Comparison of ENCODE assay signal across 24 cellular contexts in the genomic region with DNA sequence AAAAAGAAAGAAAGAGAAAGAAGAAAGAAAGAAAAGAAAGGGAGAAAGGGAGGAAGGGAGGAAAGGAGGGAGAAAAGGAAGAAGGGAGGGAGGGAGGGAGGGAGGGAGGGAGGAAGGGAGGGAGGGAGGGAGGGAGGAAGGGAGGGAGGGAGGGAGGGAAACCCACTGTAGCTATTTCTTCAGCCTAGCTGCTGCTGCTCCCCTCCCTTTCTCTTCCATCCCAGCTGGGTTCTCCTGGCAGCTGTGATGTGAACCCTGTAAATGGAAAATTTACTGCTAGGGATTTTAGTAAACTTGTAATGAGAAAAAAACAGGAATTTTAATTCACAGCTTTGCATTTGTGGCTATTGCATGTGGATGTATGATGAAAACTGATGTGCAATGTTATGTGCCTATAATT. TPM values are rescaled to one million over a fixed set of nuclear protein-coding genes. Genes with fewer than 3 reads are reported as not detected.
DNase-seq lines count a peak whose midpoint lies in the region; ATAC-seq, FAIRE-seq and TF ChIP-seq lines count a peak whose summit lies in the region.
"Had no signal": no experiment of that assay in that cellular context is flagged by ENCODE, and none has a peak within 500 bp of the region (broad histone marks: within the 10 kb centered on the region; RNA-seq: fewer than 3 reads in every experiment).

No MANE protein-coding gene starts in this region.

- H3K4me3 ChIP-seq in HepG2 (replicated peaks in 1 of 3; ENCODE audit: insufficient read depth in 1 of 3, low read depth in 2 of 3, low read length in 3 of 3) (no peak overlapping the region), right lobe of liver (no peak overlapping the region), vagina (no peak overlapping the region)

- no peaks in the 10 kb centered on the region for H3K79me2 ChIP-seq in HepG2 (ENCODE audit: insufficient read depth, low read length)

- TF ChIP-seq POLR2A in HepG2 (IDR thresholded peaks at IDR 0.05; ENCODE audit: insufficient read depth in 1 of 2, low read depth in 2 of 2, low read length in 2 of 2) (no peak), right lobe of liver (IDR thresholded peaks at IDR 0.05) (no peak), vagina (IDR thresholded peaks at IDR 0.05) (no peak)

- ATAC-seq in HepG2: no peak
- ATAC-seq in right lobe of liver: no peak
- no peak for ATAC-seq in HG03139 (IDR thresholded peaks at IDR 0.05; ENCODE audit: unreplicated experiment)
- no peak for ATAC-seq in HG03039 (IDR thresholded peaks at IDR 0.05; ENCODE audit: unreplicated experiment)
- ATAC-seq: CD8-positive, alpha-beta T cell had no signal

- FAIRE-seq in HepG2 (lab: Jason Lieb, UNC): no peak
- FAIRE-seq: A204.1, D721Med, G401.6, GM12892, GM19239 had no signal

- H3K4me1 ChIP-seq in HepG2 (ENCODE audit: insufficient read depth, low read length) (no peaks in the 10 kb centered on the region), right lobe of liver (no peaks in the 10 kb centered on the region), vagina (no peaks in the 10 kb centered on the region)

- no peak overlapping the region for H3K4me2 ChIP-seq in HepG2 (ENCODE audit: low read depth, low read length)

- in situ Hi-C loops in HepG2 (cut with HindIII; ENCODE audit: extremely low pct_ligation_motif_present, low pct_unique_long_range_greater_than_20kb): no loop called here

- POLR2A ChIA-PET in HepG2 (lab: Yijun Ruan, JAX): no interaction called here

- intact Hi-C loops in HepG2 (cut with micrococcal nuclease; ENCODE audit: unreplicated experiment): no loop called here
- intact Hi-C loops in right lobe of liver (cut with DNase I): no loop called here
- intact Hi-C loops in vagina (cut with DNase I): no loop called here

- H3K36me3 ChIP-seq in HepG2 (replicated peaks in 1 of 2; ENCODE audit: control insufficient read depth in 1 of 2, insufficient read depth in 2 of 2, low read length in 2 of 2) (no peaks in the 10 kb centered on the region), right lobe of liver (no peaks in the 10 kb centered on the region), vagina (no peaks in the 10 kb centered on the region)

- H3K9ac ChIP-seq in HepG2 (ENCODE audit: insufficient read depth, low read depth, low read length): no peak overlapping the region

- CTCF ChIA-PET in HepG2 (lab: Yijun Ruan, JAX; ENCODE audit: low intra/inter-chr PET ratio, low total read pairs): no interaction called here

- no peaks in the 10 kb centered on the region for H4K20me1 ChIP-seq in HepG2 (ENCODE audit: insufficient read depth, low read length)

- BruUV-seq in HepG2 (replicated peaks; lab: Mats Ljungman, UMichigan): no TSS peak

- TF ChIP-seq CTCF in HepG2 (CRISPR knock-in tag; IDR thresholded peaks at IDR 0.05) (no peak), right lobe of liver (IDR thresholded peaks at IDR 0.05) (no peak), VCaP (conservative IDR thresholded peaks at IDR 0.05) (no peak), vagina (IDR thresholded peaks at IDR 0.05) (no peak)

- H2AFZ ChIP-seq in HepG2 (ENCODE audit: low read length): no peak overlapping the region

- H3K27ac ChIP-seq in HepG2 (ENCODE audit: extremely low read length, insufficient read depth, low read length) (no peak overlapping the region), right lobe of liver (no peak overlapping the region), VCaP (peak overlapping the region; percentile 68; the same call in 1 of the 2 replicates), vagina (peak overlapping the region; percentile 24)

- H3K27me3 ChIP-seq in HepG2 (ENCODE audit: control insufficient read depth in 1 of 2, insufficient read depth in 2 of 2, low read length in 2 of 2): no peaks in the 10 kb centered on the region
- H3K27me3 ChIP-seq in right lobe of liver: no peaks in the 10 kb centered on the region
- H3K27me3 ChIP-seq in vagina: no peaks in the 10 kb centered on the region

- TF ChIP-seq EP300 in HepG2 (IDR thresholded peaks at IDR 0.05; ENCODE audit: low read depth in 2 of 2, low read length in 2 of 2): no peak
- no peak for TF ChIP-seq EP300 in HepG2 (CRISPR knock-in tag; IDR thresholded peaks at IDR 0.05; ENCODE audit: borderline replicate concordance)

- no peak for TF ChIP-seq RAD21 in HepG2 (CRISPR knock-in tag; IDR thresholded peaks at IDR 0.05)

- DNase-seq in HepG2 (ENCODE audit: low spot score): no peak
- DNase-seq in right lobe of liver: no peak
- peak; percentile 31 for DNase-seq in left kidney (ENCODE audit: low read depth, low spot score)
- no peak for DNase-seq in vagina (ENCODE audit: extremely low spot score in 2 of 2)
- DNase-seq in nucleus accumbens (lab: John Stamatoyannopoulos, UW): no peak
- DNase-seq: CD8-positive, alpha-beta T cell; COR-L47; DMS153; DMS79 treated with DMSO at 0.1 percent for 48 hours; EL had no signal

- no peaks in the 10 kb centered on the region for H3K9me3 ChIP-seq in HepG2 (ENCODE audit: low read length)
- no peaks in the 10 kb centered on the region for H3K9me3 ChIP-seq in right lobe of liver
- H3K9me3 ChIP-seq in vagina: no peaks in the 10 kb centered on the region

RNA-seq across cellular contexts. Expression of gene NR0B1, which starts 8.0 kb away (rescaled TPM):
- total RNA-seq in HepG2 (2016; rRNA removed; fragmentation: Illumina TruSeq; extraction: Trizol) (not detected in 2 replicates), right lobe of liver (not detected), vagina (3.2 TPM)
- not detected in 2 replicates for total RNA-seq in HepG2 (2016; cell fraction: cytosol; rRNA removed; fragmentation: Illumina TruSeq; extraction: Trizol; ENCODE audit: low read depth)
- not detected in 2 replicates for total RNA-seq in HepG2 (2016; cell fraction: insoluble cytoplasmic fraction; rRNA removed; fragmentation: Illumina TruSeq; extraction: Trizol)
- not detected in 2 replicates for total RNA-seq in HepG2 (2016; cell fraction: membrane; rRNA removed; fragmentation: Illumina TruSeq; extraction: Trizol)
- not detected in 2 replicates for total RNA-seq in HepG2 (2016; cell fraction: nucleus; rRNA removed; fragmentation: Illumina TruSeq; extraction: Trizol)
- not detected in 2 replicates for polyA plus RNA-seq in HepG2 (2011; rRNA removed)
- not detected in 2 replicates for polyA plus RNA-seq in HepG2 (2011; cell fraction: cytosol; rRNA removed)
- polyA plus RNA-seq in HepG2 (2011; cell fraction: nucleus; rRNA removed): not detected in 2 replicates
- not detected in 2 replicates for polyA plus RNA-seq in HepG2 (2012)
- polyA plus RNA-seq in HepG2 (2016; cell fraction: cytosol; fragmentation: Illumina TruSeq; extraction: Trizol; ENCODE audit: low read depth): not detected in 2 replicates
- polyA plus RNA-seq in HepG2 (2016; cell fraction: insoluble cytoplasmic fraction; fragmentation: Illumina TruSeq; extraction: Trizol; ENCODE audit: low read depth): not detected in 2 replicates
- not detected in 2 replicates for polyA plus RNA-seq in HepG2 (2016; cell fraction: membrane; fragmentation: Illumina TruSeq; extraction: Trizol; ENCODE audit: low read depth)
- not detected in 2 replicates for polyA plus RNA-seq in HepG2 (2016; cell fraction: nucleus; fragmentation: Illumina TruSeq; extraction: Trizol; ENCODE audit: insufficient read depth, low read depth)
- 0.08 TPM in 1 of 2 replicates, not detected in the other for polyA minus RNA-seq in HepG2 (2011; rRNA and poly(A)+ RNA removed; ENCODE audit: low replicate concordance)
- polyA minus RNA-seq in HepG2 (2011; cell fraction: cytosol; rRNA and poly(A)+ RNA removed): not detected in 2 replicates
- polyA minus RNA-seq in HepG2 (2011; cell fraction: nucleus; rRNA and poly(A)+ RNA removed): not detected in 2 replicates
- total RNA-seq: CD8-positive, alpha-beta T cell; H4; HT-29 had no signal
- polyA plus RNA-seq: CD14-positive monocyte, IgD-negative memory B cell had no signal

RNA-seq across cellular contexts. Expression of gene MAGEB1, which starts 54.3 kb away (rescaled TPM):
- total RNA-seq in HepG2 (2016; rRNA removed; fragmentation: Illumina TruSeq; extraction: Trizol) (not detected in 2 replicates), right lobe of liver (not detected), vagina (not detected)
- total RNA-seq in HepG2 (2016; cell fraction: cytosol; rRNA removed; fragmentation: Illumina TruSeq; extraction: Trizol; ENCODE audit: low read depth): not detected in 2 replicates
- not detected in 2 replicates for total RNA-seq in HepG2 (2016; cell fraction: insoluble cytoplasmic fraction; rRNA removed; fragmentation: Illumina TruSeq; extraction: Trizol)
- not detected in 2 replicates for total RNA-seq in HepG2 (2016; cell fraction: membrane; rRNA removed; fragmentation: Illumina TruSeq; extraction: Trizol)
- not detected in 2 replicates for total RNA-seq in HepG2 (2016; cell fraction: nucleus; rRNA removed; fragmentation: Illumina TruSeq; extraction: Trizol)
- polyA plus RNA-seq in HepG2 (2011; rRNA removed): not detected in 2 replicates
- polyA plus RNA-seq in HepG2 (2011; cell fraction: cytosol; rRNA removed): not detected in 2 replicates
- polyA plus RNA-seq in HepG2 (2011; cell fraction: nucleus; rRNA removed): not detected in 2 replicates
- polyA plus RNA-seq in HepG2 (2012): not detected in 2 replicates
- polyA plus RNA-seq in HepG2 (2016; cell fraction: cytosol; fragmentation: Illumina TruSeq; extraction: Trizol; ENCODE audit: low read depth): not detected in 2 replicates
- not detected in 2 replicates for polyA plus RNA-seq in HepG2 (2016; cell fraction: insoluble cytoplasmic fraction; fragmentation: Illumina TruSeq; extraction: Trizol; ENCODE audit: low read depth)
- not detected in 2 replicates for polyA plus RNA-seq in HepG2 (2016; cell fraction: membrane; fragmentation: Illumina TruSeq; extraction: Trizol; ENCODE audit: low read depth)
- not detected in 2 replicates for polyA plus RNA-seq in HepG2 (2016; cell fraction: nucleus; fragmentation: Illumina TruSeq; extraction: Trizol; ENCODE audit: insufficient read depth, low read depth)
- not detected in 2 replicates for polyA minus RNA-seq in HepG2 (2011; rRNA and poly(A)+ RNA removed; ENCODE audit: low replicate concordance)
- polyA minus RNA-seq in HepG2 (2011; cell fraction: cytosol; rRNA and poly(A)+ RNA removed): not detected in 2 replicates
- not detected in 2 replicates for polyA minus RNA-seq in HepG2 (2011; cell fraction: nucleus; rRNA and poly(A)+ RNA removed)
- total RNA-seq: CD8-positive, alpha-beta T cell; H4; HT-29 had no signal
- polyA plus RNA-seq: AG04450, BJ, CD14-positive monocyte, IgD-negative memory B cell had no signal

RNA-seq across cellular contexts. Expression of gene MAGEB4, which starts 59.4 kb away (rescaled TPM):
- total RNA-seq in HepG2 (2016; rRNA removed; fragmentation: Illumina TruSeq; extraction: Trizol): not detected in 2 replicates
- not detected in 2 replicates for total RNA-seq in HepG2 (2016; cell fraction: cytosol; rRNA removed; fragmentation: Illumina TruSeq; extraction: Trizol; ENCODE audit: low read depth)
- not detected in 2 replicates for total RNA-seq in HepG2 (2016; cell fraction: insoluble cytoplasmic fraction; rRNA removed; fragmentation: Illumina TruSeq; extraction: Trizol)
- total RNA-seq in HepG2 (2016; cell fraction: membrane; rRNA removed; fragmentation: Illumina TruSeq; extraction: Trizol): not detected in 2 replicates
- not detected in 2 replicates for total RNA-seq in HepG2 (2016; cell fraction: nucleus; rRNA removed; fragmentation: Illumina TruSeq; extraction: Trizol)
- not detected in 2 replicates for polyA plus RNA-seq in HepG2 (2011; rRNA removed)
- not detected in 2 replicates for polyA plus RNA-seq in HepG2 (2011; cell fraction: cytosol; rRNA removed)
- not detected in 2 replicates for polyA plus RNA-seq in HepG2 (2011; cell fraction: nucleus; rRNA removed)
- not detected in 2 replicates for polyA plus RNA-seq in HepG2 (2012)
- polyA plus RNA-seq in HepG2 (2016; cell fraction: cytosol; fragmentation: Illumina TruSeq; extraction: Trizol; ENCODE audit: low read depth): not detected in 2 replicates
- not detected in 2 replicates for polyA plus RNA-seq in HepG2 (2016; cell fraction: insoluble cytoplasmic fraction; fragmentation: Illumina TruSeq; extraction: Trizol; ENCODE audit: low read depth)
- polyA plus RNA-seq in HepG2 (2016; cell fraction: membrane; fragmentation: Illumina TruSeq; extraction: Trizol; ENCODE audit: low read depth): not detected in 2 replicates
- polyA plus RNA-seq in HepG2 (2016; cell fraction: nucleus; fragmentation: Illumina TruSeq; extraction: Trizol; ENCODE audit: insufficient read depth, low read depth): not detected in 2 replicates
- not detected in 2 replicates for polyA minus RNA-seq in HepG2 (2011; rRNA and poly(A)+ RNA removed; ENCODE audit: low replicate concordance)
- not detected in 2 replicates for polyA minus RNA-seq in HepG2 (2011; cell fraction: cytosol; rRNA and poly(A)+ RNA removed)
- polyA minus RNA-seq in HepG2 (2011; cell fraction: nucleus; rRNA and poly(A)+ RNA removed): not detected in 2 replicates
- not detected for total RNA-seq in right lobe of liver
- not detected for total RNA-seq in vagina
- total RNA-seq: CD8-positive, alpha-beta T cell; H4; HT-29 had no signal
- polyA plus RNA-seq: AG04450, BJ, CD14-positive monocyte, IgD-negative memory B cell had no signal

Comparison
In these comparisons a context has a peak if more than half of its experiments do, and no peak if none do; other contexts are left out.
1. H3K27ac ChIP-seq: peak in VCaP (single experiment) and vagina (single experiment); none in HepG2 (single experiment) and right lobe of liver (0 of 3).